ENCODE assay signal across 13 cellular contexts in the genomic region with DNA sequence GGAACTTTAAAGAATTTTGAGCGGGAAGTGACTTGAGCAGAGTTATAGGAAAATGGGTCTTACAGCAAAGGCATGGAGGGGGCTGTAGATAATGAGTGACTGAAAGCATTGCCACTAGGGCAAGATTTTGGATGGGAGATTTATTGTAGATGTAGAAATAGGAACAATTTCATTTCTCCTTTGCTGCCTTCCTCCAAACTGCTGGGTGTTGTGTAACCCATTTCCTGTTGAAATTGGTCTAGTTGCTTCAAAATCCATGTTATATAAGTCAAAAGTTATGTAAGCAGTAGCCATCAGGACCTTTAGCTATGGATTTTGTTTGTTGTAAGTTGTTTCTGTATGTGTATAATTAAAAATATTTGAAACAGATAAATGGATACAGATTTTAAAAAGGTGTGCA. TPM values are rescaled to one million over a fixed set of nuclear protein-coding genes. Genes with fewer than 3 reads are reported as not detected.
DNase-seq lines count a peak whose midpoint lies in the region; ATAC-seq and TF ChIP-seq lines count a peak whose summit lies in the region.
"Had no signal": no experiment of that assay in that cellular context is flagged by ENCODE, and none has a peak within 500 bp of the region (broad histone marks: within the 10 kb centered on the region; RNA-seq: fewer than 3 reads in every experiment).

No MANE protein-coding gene starts in this region.

- no peak overlapping the region for H3K27ac Mint-ChIP-seq in MCF 10A (ENCODE audit: low read depth, unreplicated experiment)
- H3K27ac Mint-ChIP-seq: progenitor cell of endocrine pancreas had no signal

- intact Hi-C loops in MCF 10A (cut with micrococcal nuclease) (no loop called here), breast epithelium (cut with DNase I; ENCODE audit: low total_unique reads) (no loop called here), left cardiac atrium (cut with DNase I) (no loop called here)

- H3K4me3 ChIP-seq in breast epithelium (no peak overlapping the region), thoracic aorta (peak overlapping the region; percentile 2)
- H3K4me3 ChIP-seq: K562 had no signal

- H3K36me3 ChIP-seq in breast epithelium, result no peaks in the 10 kb centered on the region
- peaks cover 3% of the 10 kb centered on the region for H3K36me3 ChIP-seq in thoracic aorta

- TF ChIP-seq CTCF in MCF 10A (IDR thresholded peaks at IDR 0.05; ENCODE audit: unreplicated experiment) (no peak), breast epithelium (IDR thresholded peaks at IDR 0.05) (no peak), thoracic aorta (IDR thresholded peaks at IDR 0.05) (no peak), GM13977 (IDR thresholded peaks at IDR 0.05; ENCODE audit: extremely low read depth, insufficient read depth, missing control alignments) (no peak)

- no peak overlapping the region for H3K4me3 Mint-ChIP-seq in MCF 10A (ENCODE audit: unreplicated experiment)

- H3K4me1 ChIP-seq in breast epithelium, result peaks cover 0 to 9% of the 10 kb centered on the region in 2 donors
- H3K4me1 ChIP-seq in thoracic aorta (ENCODE audit: control insufficient read depth in 1 of 2, low read depth in 2 of 2), result peaks cover 41 to 60% of the 10 kb centered on the region in 2 donors

- no peak overlapping the region for H3K27ac ChIP-seq in breast epithelium
- peak overlapping the region; percentile 5 to 13 for H3K27ac ChIP-seq in thoracic aorta
- H3K27ac ChIP-seq: C4-2B had no signal

- H3K9me3 Mint-ChIP-seq in MCF 10A (ENCODE audit: unreplicated experiment), result no peaks in the 10 kb centered on the region

- peaks cover 47% of the 10 kb centered on the region for H3K4me1 Mint-ChIP-seq in MCF 10A (ENCODE audit: insufficient read depth, unreplicated experiment)

- H3K9me3 ChIP-seq in breast epithelium, result no peaks in the 10 kb centered on the region
- no peaks in the 10 kb centered on the region for H3K9me3 ChIP-seq in thoracic aorta

- CTCF ChIA-PET in MCF 10A (lab: Yijun Ruan, JAX), result interaction anchor here (0.7 to 1.6 kb wide), 4 partner anchors 20 to 1236 kb away, joined by 3 to 5 read pairs (median 3); no protein-coding TSS in a partner anchor

- peaks cover 17% of the 10 kb centered on the region for H3K36me3 Mint-ChIP-seq in MCF 10A (ENCODE audit: insufficient read depth, unreplicated experiment)

- BruUV-seq in MCF 10A (replicated peaks; lab: Mats Ljungman, UMichigan), result no TSS peak

- peak; percentile 38 for DNase-seq in MCF 10A (ENCODE audit: unreplicated experiment)
- DNase-seq in breast epithelium (ENCODE audit: low spot score in 2 of 2), result no peak
- peak; percentile 89 for DNase-seq in SKM-1 treated with dmso at 0.1 percent for 144 hours (lab: John Stamatoyannopoulos, UW; ENCODE audit: unreplicated experiment)
- no peak for DNase-seq in left cardiac atrium
- DNase-seq in thoracic aorta (ENCODE audit: low spot score), result no peak
- DNase-seq in central memory CD4-positive, alpha-beta T cell, result no peak
- DNase-seq in GM13977 (ENCODE audit: low spot score), result no peak
- DNase-seq: activated effector memory CD4-positive, alpha-beta T cell treated with Interleukin-2 at 50 U/mL for 16 hours; NCI-H524 had no signal

- ATAC-seq in left cardiac atrium, result peak; percentile 29 to 47
- ATAC-seq in thoracic aorta (ENCODE audit: insufficient number of reproducible peaks, low FRiP score, low read depth), result no peak
- ATAC-seq in HG03039 (IDR thresholded peaks at IDR 0.05; ENCODE audit: unreplicated experiment), result no peak
- ATAC-seq: K562 had no signal

- H3K27me3 ChIP-seq in breast epithelium (no peaks in the 10 kb centered on the region), thoracic aorta (replicated peaks; ENCODE audit: insufficient read depth) (no peaks in the 10 kb centered on the region)

- in situ Hi-C loops in GM13977 (cut with MboI; ENCODE audit: low pct_unique_long_range_greater_than_20kb, low sequenced_read_pairs, unreplicated experiment), result no loop called here

- H3K27me3 Mint-ChIP-seq in MCF 10A (ENCODE audit: insufficient read depth, unreplicated experiment), result no peaks in the 10 kb centered on the region
- H3K27me3 Mint-ChIP-seq: progenitor cell of endocrine pancreas had no signal

- no peak for TF ChIP-seq POLR2A in breast epithelium (IDR thresholded peaks at IDR 0.05)

- POLR2A ChIA-PET in MCF 10A (lab: Yijun Ruan, JAX), result interaction anchor here (1.2 to 2.1 kb wide), 4 partner anchors 11 to 63 kb away, joined by 3 to 13 read pairs (median 8); a partner anchor contains a TSS

RNA-seq across cellular contexts. Expression of a gene that starts 11.1 kb away (rescaled TPM):
- 235 and 250 TPM in 2 replicates for total RNA-seq in MCF 10A (2022)
- total RNA-seq in breast epithelium, result 100 to 1,000 TPM; 125 to 155 (median 139) TPM
- total RNA-seq in left cardiac atrium, result 100 to 1,000 TPM; 109 to 140 TPM
- total RNA-seq in thoracic aorta, result 100 to 1,000 TPM; 135 to 156 TPM

RNA-seq across cellular contexts. Expression of a gene that starts 13.3 kb away (rescaled TPM):
- 150 and 182 TPM in 2 replicates for total RNA-seq in MCF 10A (2022)
- 10 to 100 TPM in 2 of 3 donors, 1 to 10 TPM in 1; 6.9 to 55.3 (median 28.8) TPM for total RNA-seq in breast epithelium
- 1 to 10 TPM; 5.6 to 6.3 TPM for total RNA-seq in left cardiac atrium
- 10 to 100 TPM; 29.5 to 33.2 TPM for total RNA-seq in thoracic aorta

Comparison
In these comparisons a context has a peak if more than half of its experiments do, and no peak if none do; other contexts are left out.
1. DNase-seq: peak in MCF 10A (single experiment) and SKM-1 treated with dmso at 0.1 percent for 144 hours (single experiment); none in breast epithelium (0 of 2), left cardiac atrium (single experiment), thoracic aorta (single experiment), central memory CD4-positive, alpha-beta T cell (single experiment) and GM13977 (single experiment).
2. H3K27ac ChIP-seq: peak in thoracic aorta (2 of 2); none in breast epithelium (0 of 2).
3. ATAC-seq: peak in left cardiac atrium (2 of 2); none in thoracic aorta (single experiment) and HG03039 (single experiment).